Comparison of ENCODE assay signal across 9 cellular contexts in genomic region chr5:72378636-72379289, GRCh38. TPM values are rescaled to one million over a fixed set of nuclear protein-coding genes. Genes with fewer than 3 reads are reported as not detected.
DNase-seq lines count a peak whose midpoint lies in the region; ATAC-seq and TF ChIP-seq lines count a peak whose summit lies in the region.
"Had no signal": no experiment of that assay in that cellular context is flagged by ENCODE, and none has a peak within 500 bp of the region (broad histone marks: within the 10 kb centered on the region; RNA-seq: fewer than 3 reads in every experiment).

No MANE protein-coding gene starts in this region.

- CTCF ChIA-PET in Calu3 (lab: Charles Lee) = interaction anchor here (0.5 to 0.9 kb wide), 4 partner anchors 94 to 462 kb away, joined by 3 to 5 read pairs (median 3); no protein-coding TSS in a partner anchor

- no peak overlapping the region for H3K4me3 Mint-ChIP-seq in Calu3 (ENCODE audit: low read depth, unreplicated experiment)
- H3K4me3 Mint-ChIP-seq: activated naive CD4-positive, alpha-beta T cell treated with anti-CD3 and anti-CD28 coated beads, Interleukin-2, amount 50 U/mL, for 24 hours had no signal

- peaks cover 14% of the 10 kb centered on the region for H3K4me1 Mint-ChIP-seq in Calu3 (ENCODE audit: low read depth, unreplicated experiment)
- H3K4me1 Mint-ChIP-seq: activated naive CD4-positive, alpha-beta T cell treated with anti-CD3 and anti-CD28 coated beads, Interleukin-2, amount 50 U/mL, for 24 hours had no signal

- no peak overlapping the region for H3K27ac ChIP-seq in brain microvascular endothelial cell
- peak overlapping the region in 1 of 2 donors; percentile 38 for H3K27ac ChIP-seq in lung (ENCODE audit: low read depth in 1 of 2, low read length in 1 of 2)

- H3K9me3 Mint-ChIP-seq in Calu3 (ENCODE audit: low read depth, unreplicated experiment) = no peaks in the 10 kb centered on the region
- H3K9me3 Mint-ChIP-seq: activated naive CD4-positive, alpha-beta T cell treated with anti-CD3 and anti-CD28 coated beads, Interleukin-2, amount 50 U/mL, for 24 hours had no signal

- H3K4me1 ChIP-seq in lung (ENCODE audit: control insufficient read depth in 2 of 2, insufficient read depth in 2 of 2, low read length in 2 of 2) = peaks cover 1 to 13% of the 10 kb centered on the region in 2 donors

- in situ Hi-C loops in brain microvascular endothelial cell (cut with HindIII; ENCODE audit: low pct_ligation_motif_present, low sequenced_read_pairs) = no loop called here

- H3K27me3 ChIP-seq in brain microvascular endothelial cell (replicated peaks) (no peaks in the 10 kb centered on the region), lung (ENCODE audit: control insufficient read depth, insufficient read depth) (no peaks in the 10 kb centered on the region)

- H3K27ac Mint-ChIP-seq in Calu3 (ENCODE audit: unreplicated experiment) = no peak overlapping the region
- H3K27ac Mint-ChIP-seq: activated naive CD4-positive, alpha-beta T cell treated with anti-CD3 and anti-CD28 coated beads, Interleukin-2, amount 50 U/mL, for 24 hours had no signal

- peak; percentile 60 for ATAC-seq in lung (ENCODE audit: insufficient read depth, low FRiP score)
- ATAC-seq in HG03432 (IDR thresholded peaks at IDR 0.05; ENCODE audit: unreplicated experiment) = no peak

- no peaks in the 10 kb centered on the region for H3K36me3 Mint-ChIP-seq in Calu3 (ENCODE audit: insufficient read depth, unreplicated experiment)
- H3K36me3 Mint-ChIP-seq: activated naive CD4-positive, alpha-beta T cell treated with anti-CD3 and anti-CD28 coated beads, Interleukin-2, amount 50 U/mL, for 24 hours had no signal

- H3K36me3 ChIP-seq in brain microvascular endothelial cell (replicated peaks) = no peaks in the 10 kb centered on the region
- no peaks in the 10 kb centered on the region for H3K36me3 ChIP-seq in lung (ENCODE audit: control insufficient read depth in 2 of 2, insufficient read depth in 2 of 2, low read length in 2 of 2)

- H3K9me3 ChIP-seq in lung (ENCODE audit: control insufficient read depth in 2 of 2, insufficient read depth in 1 of 2, low read length in 1 of 2) = no peaks in the 10 kb centered on the region

- peak; percentile 35 for DNase-seq in Calu3
- peak; percentile 67 for DNase-seq in NCI-H2029 (lab: John Stamatoyannopoulos, UW)
- DNase-seq in brain microvascular endothelial cell = peak; percentile 82
- DNase-seq in lung (ENCODE audit: low spot score) = no peak
- no peak for DNase-seq in AML-193 (lab: John Stamatoyannopoulos, UW)
- no peak for DNase-seq in activated CD4-positive, CD25-positive, alpha-beta regulatory T cell (lab: John Stamatoyannopoulos, UW)
- no peak for DNase-seq in activated CD4-positive, CD25-positive, alpha-beta regulatory T cell treated with anti-CD3 and anti-CD28 coated beads, Interleukin-2, amount 50 U/mL, for 72 hours

- no peaks in the 10 kb centered on the region for H3K27me3 Mint-ChIP-seq in Calu3 (ENCODE audit: unreplicated experiment)
- H3K27me3 Mint-ChIP-seq: activated naive CD4-positive, alpha-beta T cell treated with anti-CD3 and anti-CD28 coated beads, Interleukin-2, amount 50 U/mL, for 24 hours had no signal

- WGBS in lung, 2 donors = 26 to 29% methylated on average over 4 of the region's 4 CpGs

- H3K4me3 ChIP-seq in brain microvascular endothelial cell (ENCODE audit: low read depth, low read length) = no peak overlapping the region
- H3K4me3 ChIP-seq in lung = no peak overlapping the region

- TF ChIP-seq CTCF in Calu3 (IDR thresholded peaks at IDR 0.05; ENCODE audit: unreplicated experiment) (no peak), brain microvascular endothelial cell (IDR thresholded peaks at IDR 0.05; ENCODE audit: low read depth, low read length, missing control alignments) (no peak), lung (IDR thresholded peaks at IDR 0.05; ENCODE audit: control extremely low read depth, extremely low read depth) (no peak)

- intact Hi-C loops in Calu3 (cut with micrococcal nuclease; ENCODE audit: unreplicated experiment) = no loop called here

- BruUV-seq in Calu3 (replicated peaks; lab: Mats Ljungman, UMichigan) = no TSS peak

RNA-seq across cellular contexts. Expression of gene PTCD2, which starts 58.6 kb away (rescaled TPM):
- total RNA-seq in Calu3 (2022) (14.3 and 16.2 TPM in 2 replicates), lung (10 to 100 TPM in 1 of 2 donors, 1 to 10 TPM in 1; 8.9 to 12.0 TPM)
- 1 to 10 TPM; 1.9 to 3.8 TPM for polyA plus RNA-seq in lung

RNA-seq across cellular contexts. Expression of gene MRPS27, which starts 58.7 kb away (rescaled TPM):
- 57.7 and 61.2 TPM in 2 replicates for total RNA-seq in Calu3 (2022)
- total RNA-seq in lung = 10 to 100 TPM; 39.0 to 84.8 TPM
- polyA plus RNA-seq in lung = 10 to 100 TPM; 18.8 to 26.4 TPM

Comparison
In these comparisons a context has a peak if more than half of its experiments do, and no peak if none do; other contexts are left out.
1. DNase-seq: peak in Calu3 (single experiment), NCI-H2029 (single experiment) and brain microvascular endothelial cell (single experiment); none in lung (single experiment), AML-193 (0 of 2), activated CD4-positive, CD25-positive, alpha-beta regulatory T cell (0 of 4) and activated CD4-positive, CD25-positive, alpha-beta regulatory T cell treated with anti-CD3 and anti-CD28 coated beads, Interleukin-2, amount 50 U/mL, for 72 hours (single experiment).